19 cellular contexts compared by ENCODE assay signal in genomic region chr5:14504332-14504727, GRCh38.
A peak's percentile ranks its signal among the peaks of the same experiment; 100 is the strongest.
DNase-seq lines count a peak whose midpoint lies in the region; ATAC-seq, FAIRE-seq and TF ChIP-seq lines count a peak whose summit lies in the region.
"Had no signal": no experiment of that assay in that cellular context is flagged by ENCODE, and none has a peak within 500 bp of the region (broad histone marks: within the 10 kb centered on the region; RNA-seq: fewer than 3 reads in every experiment).

No MANE protein-coding gene starts in this region.

- H3K79me1 ChIP-seq in mesenchymal stem cell (replicated peaks; ENCODE audit: low read length, poor library complexity, severe bottlenecking), result peaks cover 35% of the 10 kb centered on the region

- peak overlapping the region; percentile 24; the same call in 1 of the 2 replicates for H3K27ac Mint-ChIP-seq in HFFc6
- no peak overlapping the region for H3K27ac Mint-ChIP-seq in activated CD4-positive, alpha-beta T cell treated with anti-CD3 and anti-CD28 coated beads, Interleukin-2, amount 10 ng/mL, durations not matched to agents 24 days and 14 days
- H3K27ac Mint-ChIP-seq: CD4-positive, alpha-beta memory T cell had no signal

- intact Hi-C loops in spleen (cut with DNase I; ENCODE audit: low total_unique reads), result no loop called here
- intact Hi-C loops in activated CD4-positive, alpha-beta T cell treated with anti-CD3 and anti-CD28 coated beads, Interleukin-2, amount 10 ng/mL, durations not matched to agents 24 days and 14 days (cut with micrococcal nuclease), result no loop called here

- peak overlapping the region; percentile 9 for H2BK15ac ChIP-seq in mesenchymal stem cell (ENCODE audit: low read depth, poor library complexity, severe bottlenecking)

- H3K4me1 ChIP-seq in mesenchymal stem cell (ENCODE audit: control insufficient read depth, insufficient read depth, low read depth, low read length) (peaks cover 9% of the 10 kb centered on the region), spleen (peaks cover 0 to 23% (median 11%) of the 10 kb centered on the region in 6 donors), Peyer's patch (no peaks in the 10 kb centered on the region)
- H3K4me1 ChIP-seq: BLaER1 had no signal

- H3K4me3 ChIP-seq in mesenchymal stem cell (ENCODE audit: insufficient read depth in 1 of 2, low read depth in 1 of 2, low read length in 2 of 2) (no peak overlapping the region), spleen (no peak overlapping the region), Peyer's patch (no peak overlapping the region)
- H3K4me3 ChIP-seq: BLaER1, GM23248 had no signal

- H3K36me3 ChIP-seq in mesenchymal stem cell (ENCODE audit: control insufficient read depth in 1 of 2, insufficient read depth in 2 of 2, low read depth in 1 of 2, low read length in 2 of 2) (peaks cover 86 to 99% of the 10 kb centered on the region in 2 experiments), spleen (peaks cover 0 to 100% (median 66%) of the 10 kb centered on the region in 6 donors), Peyer's patch (peaks cover 0 to 86% (median 0%) of the 10 kb centered on the region in 3 donors)

- H3K18ac ChIP-seq in mesenchymal stem cell (ENCODE audit: low read depth in 1 of 2, low read length in 2 of 2), result no peak overlapping the region

- no peak for ATAC-seq in GM19351 (IDR thresholded peaks at IDR 0.05; ENCODE audit: unreplicated experiment)
- ATAC-seq: HCT116 had no signal

- H2BK5ac ChIP-seq in mesenchymal stem cell (ENCODE audit: low read depth, low read length, poor library complexity, severe bottlenecking), result no peak overlapping the region

- H2AK5ac ChIP-seq in mesenchymal stem cell (ENCODE audit: low read length, severe bottlenecking), result no peak overlapping the region

- no peak overlapping the region for H2BK120ac ChIP-seq in mesenchymal stem cell (ENCODE audit: low read depth, low read length)

- no peak overlapping the region for H2BK12ac ChIP-seq in mesenchymal stem cell (ENCODE audit: low read length in 2 of 2)

- H3K27me3 Mint-ChIP-seq in HFFc6 (ENCODE audit: insufficient read depth), result peaks cover 47% of the 10 kb centered on the region
- H3K27me3 Mint-ChIP-seq in activated CD4-positive, alpha-beta T cell treated with anti-CD3 and anti-CD28 coated beads, Interleukin-2, amount 10 ng/mL, durations not matched to agents 24 days and 14 days, result no peaks in the 10 kb centered on the region
- H3K27me3 Mint-ChIP-seq: CD4-positive, alpha-beta memory T cell; IgD-negative memory B cell had no signal

- H2AFZ ChIP-seq in mesenchymal stem cell (ENCODE audit: low read depth, low read length), result no peak overlapping the region
- H2AFZ ChIP-seq: GM23248 had no signal

- H3K14ac ChIP-seq in mesenchymal stem cell (ENCODE audit: low read length in 2 of 2), result no peak overlapping the region

- no peak overlapping the region for H4K8ac ChIP-seq in mesenchymal stem cell (ENCODE audit: low read length)

- peaks cover 6% of the 10 kb centered on the region; the same call in 1 of the 2 replicates for H3K4me1 Mint-ChIP-seq in HFFc6 (ENCODE audit: low read depth)
- H3K4me1 Mint-ChIP-seq in activated CD4-positive, alpha-beta T cell treated with anti-CD3 and anti-CD28 coated beads, Interleukin-2, amount 10 ng/mL, durations not matched to agents 24 days and 14 days, result no peaks in the 10 kb centered on the region
- H3K4me1 Mint-ChIP-seq: CD14-positive monocyte; CD4-positive, alpha-beta memory T cell had no signal

- H3K9me3 ChIP-seq in mesenchymal stem cell (ENCODE audit: control insufficient read depth, low read length) (no peaks in the 10 kb centered on the region), spleen (no peaks in the 10 kb centered on the region), Peyer's patch (no peaks in the 10 kb centered on the region)
- H3K9me3 ChIP-seq: BLaER1 had no signal

- H3K23ac ChIP-seq in mesenchymal stem cell (ENCODE audit: low read length in 2 of 2), result no peak overlapping the region

- no peak overlapping the region for H3K9ac ChIP-seq in mesenchymal stem cell (ENCODE audit: low read length)
- H3K9ac ChIP-seq: BLaER1, GM23248 had no signal

- TF ChIP-seq POLR2A in GM12891 (IDR thresholded peaks at IDR 0.05; ENCODE audit: low read depth, low read length) (no peak), spleen (IDR thresholded peaks at IDR 0.05) (no peak), Peyer's patch (IDR thresholded peaks at IDR 0.05) (no peak)

- no peak for FAIRE-seq in GM12891 (lab: Jason Lieb, UNC)
- FAIRE-seq: GM19239, H54, HepG2 had no signal

- 95% methylated on average over 5 of the region's 8 CpGs for WGBS in mesenchymal stem cell
- 88 to 94% (median 92%) methylated on average over 7 to 8 of the region's 8 CpGs for WGBS in spleen, 5 donors

- no peak for DNase-seq in GM12891 (ENCODE audit: insufficient read length, low spot score)
- no peak for DNase-seq in HFFc6
- no peak for DNase-seq in mesenchymal stem cell
- no peak for DNase-seq in spleen
- no peak for DNase-seq in Peyer's patch
- no peak for DNase-seq in activated CD4-positive, alpha-beta T cell treated with anti-CD3 and anti-CD28 coated beads, Interleukin-2, amount 10 ng/mL, durations not matched to agents 24 days and 14 days
- DNase-seq: 8988T; CD4-positive, alpha-beta memory T cell; DMS79 treated with DMSO at 0.1 percent for 48 hours; GF-D8; GM23248 had no signal

- H3K27ac ChIP-seq in mesenchymal stem cell (ENCODE audit: low read length, poor library complexity, severe bottlenecking), result no peak overlapping the region
- peak overlapping the region in 6 of 8 donors; percentile 60 to 76 (median 67) for H3K27ac ChIP-seq in spleen
- no peak overlapping the region for H3K27ac ChIP-seq in Peyer's patch
- H3K27ac ChIP-seq: BLaER1, GM23248 had no signal

- no peak overlapping the region; the same call in 1 of the 2 replicates for H3K4me3 Mint-ChIP-seq in HFFc6
- H3K4me3 Mint-ChIP-seq in activated CD4-positive, alpha-beta T cell treated with anti-CD3 and anti-CD28 coated beads, Interleukin-2, amount 10 ng/mL, durations not matched to agents 24 days and 14 days, result no peak overlapping the region
- H3K4me3 Mint-ChIP-seq: CD14-positive monocyte; CD4-positive, alpha-beta memory T cell; IgD-negative memory B cell had no signal

- no peak overlapping the region for H4K91ac ChIP-seq in mesenchymal stem cell (ENCODE audit: low read length)

- TF ChIP-seq CTCF in HFFc6 (IDR thresholded peaks at IDR 0.05) (no peak), spleen (IDR thresholded peaks at IDR 0.05 in 8 of 11, conservative IDR thresholded peaks at IDR 0.05 in 3 of 11) (no peak), Peyer's patch (IDR thresholded peaks at IDR 0.05) (no peak)

- H3K9me3 Mint-ChIP-seq in HFFc6, result 0 out of 2 replicates have a peak, but pooled peaks cover 4% of the 10 kb centered on the region
- H3K9me3 Mint-ChIP-seq in activated CD4-positive, alpha-beta T cell treated with anti-CD3 and anti-CD28 coated beads, Interleukin-2, amount 10 ng/mL, durations not matched to agents 24 days and 14 days, result no peaks in the 10 kb centered on the region
- H3K9me3 Mint-ChIP-seq: CD14-positive monocyte; CD4-positive, alpha-beta memory T cell; IgD-negative memory B cell had no signal

- H3K27me3 ChIP-seq in mesenchymal stem cell (ENCODE audit: control insufficient read depth in 1 of 2, insufficient read depth in 1 of 2, low read length in 2 of 2) (no peaks in the 10 kb centered on the region), spleen (replicated peaks in 1 of 7) (no peaks in the 10 kb centered on the region), Peyer's patch (no peaks in the 10 kb centered on the region)
- H3K27me3 ChIP-seq: BLaER1 had no signal

- peaks cover 44% of the 10 kb centered on the region for H3K36me3 Mint-ChIP-seq in HFFc6 (ENCODE audit: low read depth)
- H3K36me3 Mint-ChIP-seq in activated CD4-positive, alpha-beta T cell treated with anti-CD3 and anti-CD28 coated beads, Interleukin-2, amount 10 ng/mL, durations not matched to agents 24 days and 14 days (ENCODE audit: low read depth), result no peaks in the 10 kb centered on the region
- H3K36me3 Mint-ChIP-seq: CD4-positive, alpha-beta memory T cell had no signal

- H3K4me2 ChIP-seq in mesenchymal stem cell (ENCODE audit: low read length, poor library complexity, severe bottlenecking), result no peak overlapping the region
- H3K4me2 ChIP-seq: BLaER1 had no signal

- H3K4ac ChIP-seq in mesenchymal stem cell (ENCODE audit: low read depth in 1 of 2, low read length in 2 of 2), result no peak overlapping the region

TF ChIP-seq in GM12891, 5 proteins besides CTCF, POLR2A, EP300 and RAD21:
- TF ChIP-seq PAX5 (IDR thresholded peaks at IDR 0.05; ENCODE audit: insufficient read depth, low read length, severe bottlenecking) (peak; percentile 13), POLR2AphosphoS5 (IDR thresholded peaks at IDR 0.05; ENCODE audit: low read depth, low read length) (no peak)

Comparison
In these comparisons a context has a peak if more than half of its experiments do, and no peak if none do; other contexts are left out.
1. H3K27ac ChIP-seq: peak in spleen (6 of 8); none in mesenchymal stem cell (single experiment) and Peyer's patch (0 of 4).